In the genomic region with DNA sequence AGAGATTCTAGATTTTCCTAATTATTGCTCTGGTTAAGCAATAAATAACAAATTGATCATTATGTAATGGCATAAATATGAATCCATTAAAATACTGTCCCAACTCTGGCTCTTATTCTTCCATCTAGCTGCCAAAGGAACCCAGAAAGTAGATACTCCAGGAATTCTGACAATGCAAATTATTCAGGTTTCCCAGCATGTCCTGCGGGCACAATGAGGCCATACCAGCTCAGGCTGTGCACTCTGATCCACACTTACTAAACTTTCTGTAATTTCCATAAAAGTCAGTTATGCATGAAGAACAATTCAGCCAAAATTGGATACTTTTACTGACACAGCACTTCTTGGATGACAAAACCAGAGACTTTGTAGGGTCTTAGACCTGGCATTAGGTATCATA, we compare ENCODE assay signal across 14 cellular contexts.
DNase-seq lines count a peak whose midpoint lies in the region; ATAC-seq and TF ChIP-seq lines count a peak whose summit lies in the region.
"Had no signal": no experiment of that assay in that cellular context is flagged by ENCODE, and none has a peak within 500 bp of the region (broad histone marks: within the 10 kb centered on the region; RNA-seq: fewer than 3 reads in every experiment).

No MANE protein-coding gene starts in this region.

- no peak overlapping the region for H3K4me3 Mint-ChIP-seq in immature natural killer cell
- H3K4me3 Mint-ChIP-seq: CD4-positive, alpha-beta T cell had no signal

- H3K4me3 ChIP-seq in PC-3 (ENCODE audit: low read length) = no peak overlapping the region
- no peak overlapping the region for H3K4me3 ChIP-seq in tibial artery
- H3K4me3 ChIP-seq: GM23248, HAP-1 had no signal

- H3F3A ChIP-seq in PC-3 (ENCODE audit: low read length, unreplicated experiment) = no peaks in the 10 kb centered on the region

- H3K27me3 Mint-ChIP-seq in immature natural killer cell (ENCODE audit: low read depth in 3 of 3) = peaks cover 0 to 3% (median 0%) of the 10 kb centered on the region in 3 donors
- H3K27me3 Mint-ChIP-seq: CD4-positive, alpha-beta T cell had no signal

- H3K9me3 ChIP-seq in PC-3 (ENCODE audit: low read length) = no peaks in the 10 kb centered on the region
- H3K9me3 ChIP-seq in tibial artery = no peaks in the 10 kb centered on the region
- H3K9me3 ChIP-seq: HAP-1 had no signal

- no peaks in the 10 kb centered on the region for H3K4me1 Mint-ChIP-seq in immature natural killer cell

- no peak overlapping the region for H3K9ac ChIP-seq in PC-3 (ENCODE audit: low read length)
- H3K9ac ChIP-seq: GM23248 had no signal

- POLR2A ChIA-PET in PC-3 (lab: Charles Lee; ENCODE audit: unreplicated experiment) = no interaction called here

- H3K9me2 ChIP-seq in PC-3 (replicated peaks; ENCODE audit: low read length) = no peaks in the 10 kb centered on the region

- H4K20me1 ChIP-seq in PC-3 (ENCODE audit: low read length) = no peaks in the 10 kb centered on the region

- H3K4me1 ChIP-seq in PC-3 (ENCODE audit: insufficient read depth, low read length) = no peaks in the 10 kb centered on the region
- H3K4me1 ChIP-seq in tibial artery = no peaks in the 10 kb centered on the region
- H3K4me1 ChIP-seq: HAP-1 had no signal

- no peaks in the 10 kb centered on the region for H3K36me3 Mint-ChIP-seq in immature natural killer cell

- H3K4me2 ChIP-seq in PC-3 (ENCODE audit: low read length) = no peak overlapping the region

- no peak overlapping the region for H3K27ac Mint-ChIP-seq in immature natural killer cell
- H3K27ac Mint-ChIP-seq: CD4-positive, alpha-beta T cell had no signal

- H3K27ac ChIP-seq in PC-3 (ENCODE audit: low read length) = no peak overlapping the region
- no peak overlapping the region for H3K27ac ChIP-seq in tibial artery
- H3K27ac ChIP-seq: C4-2B, GM23248, HL-60 had no signal

- intact Hi-C loops in PC-3 (cut with micrococcal nuclease) = no loop called here
- intact Hi-C loops in tibial artery (cut with DNase I; ENCODE audit: low total_unique reads) = no loop called here

- no TSS peak for BruUV-seq in PC-3 (replicated peaks; lab: Mats Ljungman, UMichigan)

- no peak overlapping the region for H2AFZ ChIP-seq in PC-3 (ENCODE audit: low read length)
- H2AFZ ChIP-seq: GM23248 had no signal

- H3K9me3 Mint-ChIP-seq in immature natural killer cell = peaks cover 0 to 25% (median 3%) of the 10 kb centered on the region in 6 donors

- peak; percentile 56 for DNase-seq in EL
- DNase-seq in M059J (ENCODE audit: low read depth) = peak; percentile 65
- DNase-seq in PC-3 = peak; percentile 5
- DNase-seq in tibial artery = no peak
- no peak for DNase-seq in immature natural killer cell
- DNase-seq: AML-193; CD4-positive, alpha-beta T cell; DMS79 treated with DMSO at 0.1 percent for 48 hours; GM23248; KG1 had no signal

- H3K36me3 ChIP-seq in PC-3 (ENCODE audit: low read depth, low read length) = no peaks in the 10 kb centered on the region
- H3K36me3 ChIP-seq in tibial artery = no peaks in the 10 kb centered on the region
- H3K36me3 ChIP-seq: HAP-1 had no signal

- H3K27me3 ChIP-seq in PC-3 (ENCODE audit: low read length) (peaks cover 12% of the 10 kb centered on the region; the same call in 1 of the 2 replicates), tibial artery (no peaks in the 10 kb centered on the region)

- TF ChIP-seq CTCF in PC-3 (conservative IDR thresholded peaks at IDR 0.05; ENCODE audit: low read depth, low read length) = no peak
- no peak for TF ChIP-seq CTCF in tibial artery (IDR thresholded peaks at IDR 0.05)

- H3K79me2 ChIP-seq in PC-3 (ENCODE audit: low read length) = no peaks in the 10 kb centered on the region

- CTCF ChIA-PET in PC-3 (lab: Charles Lee) = no interaction called here

- ATAC-seq in PC-3 = no peak
- no peak for ATAC-seq in GM19035 (IDR thresholded peaks at IDR 0.05; ENCODE audit: unreplicated experiment)

Comparison
In these comparisons a context has a peak if more than half of its experiments do, and no peak if none do; other contexts are left out.
1. DNase-seq: peak in EL (single experiment), M059J (single experiment) and PC-3 (single experiment); none in tibial artery (0 of 2) and immature natural killer cell (0 of 3).